In genomic region chr6:167840526-167841179, GRCh38 we compare ENCODE assay signal across 1 cellular context.
A peak's percentile ranks its signal among the peaks of the same experiment; 100 is the strongest.
TF ChIP-seq lines count a peak whose summit lies in the region.

No MANE protein-coding gene starts in this region.

TF ChIP-seq in K562, 482 proteins besides CTCF, POLR2A, EP300 and RAD21 (continued from another document and continues in another):
- TF ChIP-seq REST (CRISPR knock-in tag; IDR thresholded peaks at IDR 0.05; ENCODE audit: low read depth) (no peak), KDM4B (IDR thresholded peaks at IDR 0.05; ENCODE audit: borderline replicate concordance in 2 of 2, low read depth in 1 of 2) (no peak), LEF1 (IDR thresholded peaks at IDR 0.05) (no peak), CBFA2T2 (conservative IDR thresholded peaks at IDR 0.05) (no peak), RBFOX2 (IDR thresholded peaks at IDR 0.05; ENCODE audit: low read depth, low read length) (no peak), ADNP (tag; IDR thresholded peaks at IDR 0.05) (no peak), CHAMP1 (IDR thresholded peaks at IDR 0.05) (no peak), MAFF (IDR thresholded peaks at IDR 0.05; ENCODE audit: low read length) (no peak), ZFP36 (IDR thresholded peaks at IDR 0.05; ENCODE audit: low read depth, low read length, partially characterized antibody) (no peak), ZNF239 (CRISPR knock-in tag; IDR thresholded peaks at IDR 0.05) (no peak), MXI1 (IDR thresholded peaks at IDR 0.05; ENCODE audit: low read depth, low read length) (no peak), TCF7L2 (IDR thresholded peaks at IDR 0.05; ENCODE audit: low read depth, low read length) (no peak), SAFB (IDR thresholded peaks at IDR 0.05; ENCODE audit: borderline replicate concordance, low read depth, low read length) (no peak), NRF1 (conservative IDR thresholded peaks at IDR 0.05 in 1 of 2, IDR thresholded peaks at IDR 0.05 in 1 of 2) (peak; percentile 71 to 76), HMG20A (CRISPR knock-in tag; conservative IDR thresholded peaks at IDR 0.05) (no peak), RAD51 (IDR thresholded peaks at IDR 0.05; ENCODE audit: borderline replicate concordance, low read depth) (no peak), NR2F6 (CRISPR knock-in tag; IDR thresholded peaks at IDR 0.05) (no peak), CREM (IDR thresholded peaks at IDR 0.05; ENCODE audit: low read depth) (peak; percentile 48; the same call in 1 of the 2 replicates), COPS2 (conservative IDR thresholded peaks at IDR 0.05) (no peak), BHLHE40 (IDR thresholded peaks at IDR 0.05; ENCODE audit: low read length) (peak; percentile 89), GATAD2A (IDR thresholded peaks at IDR 0.05) (no peak), RNF2 (IDR thresholded peaks at IDR 0.05) (no peak; the same call in 1 of the 2 replicates), DNMT1 (IDR thresholded peaks at IDR 0.05) (peak; percentile 50; the same call in 1 of the 2 replicates), ZNF583 (CRISPR knock-in tag; IDR thresholded peaks at IDR 0.05) (no peak), RBM25 (IDR thresholded peaks at IDR 0.05; ENCODE audit: low read depth, low read length, severe bottlenecking) (no peak), HDAC6 (IDR thresholded peaks at IDR 0.05; ENCODE audit: low read depth, low read length) (no peak), SMARCE1 (IDR thresholded peaks at IDR 0.05) (peak; percentile 45; the same call in 1 of the 2 replicates), ZNF224 (CRISPR knock-in tag; IDR thresholded peaks at IDR 0.05) (no peak), ZNF174 (CRISPR knock-in tag; IDR thresholded peaks at IDR 0.05) (0 out of 2 replicates have a peak, but pooled peaks have one; percentile 42), GTF2E2 (tag; IDR thresholded peaks at IDR 0.05) (no peak), ZNF12 (CRISPR knock-in tag; IDR thresholded peaks at IDR 0.05) (no peak), XRCC5 (IDR thresholded peaks at IDR 0.05; ENCODE audit: low read depth, low read length) (no peak), TOE1 (IDR thresholded peaks at IDR 0.05; ENCODE audit: borderline replicate concordance) (no peak), TOE1 (CRISPR knock-in tag; IDR thresholded peaks at IDR 0.05; ENCODE audit: borderline replicate concordance, low read depth) (no peak), PHF8 (IDR thresholded peaks at IDR 0.05; ENCODE audit: borderline replicate concordance, low read length) (no peak; the same call in 1 of the 2 replicates), NELFE (IDR thresholded peaks at IDR 0.05; ENCODE audit: insufficient read depth, insufficient read length) (no peak), ZNF668 (CRISPR knock-in tag; IDR thresholded peaks at IDR 0.05) (no peak), ZNF444 (CRISPR knock-in tag; IDR thresholded peaks at IDR 0.05) (no peak), KDM5B (IDR thresholded peaks at IDR 0.05; ENCODE audit: insufficient replicate concordance, low read depth, low read length) (no peak), ZNF197 (CRISPR knock-in tag; IDR thresholded peaks at IDR 0.05; ENCODE audit: low read depth) (no peak), CSDE1 (IDR thresholded peaks at IDR 0.05) (no peak; a peak in 1 of 4 replicates)
- TF ChIP-seq, protein P1, sequence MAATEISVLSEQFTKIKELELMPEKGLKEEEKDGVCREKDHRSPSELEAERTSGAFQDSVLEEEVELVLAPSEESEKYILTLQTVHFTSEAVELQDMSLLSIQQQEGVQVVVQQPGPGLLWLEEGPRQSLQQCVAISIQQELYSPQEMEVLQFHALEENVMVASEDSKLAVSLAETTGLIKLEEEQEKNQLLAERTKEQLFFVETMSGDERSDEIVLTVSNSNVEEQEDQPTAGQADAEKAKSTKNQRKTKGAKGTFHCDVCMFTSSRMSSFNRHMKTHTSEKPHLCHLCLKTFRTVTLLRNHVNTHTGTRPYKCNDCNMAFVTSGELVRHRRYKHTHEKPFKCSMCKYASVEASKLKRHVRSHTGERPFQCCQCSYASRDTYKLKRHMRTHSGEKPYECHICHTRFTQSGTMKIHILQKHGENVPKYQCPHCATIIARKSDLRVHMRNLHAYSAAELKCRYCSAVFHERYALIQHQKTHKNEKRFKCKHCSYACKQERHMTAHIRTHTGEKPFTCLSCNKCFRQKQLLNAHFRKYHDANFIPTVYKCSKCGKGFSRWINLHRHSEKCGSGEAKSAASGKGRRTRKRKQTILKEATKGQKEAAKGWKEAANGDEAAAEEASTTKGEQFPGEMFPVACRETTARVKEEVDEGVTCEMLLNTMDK (IDR thresholded peaks at IDR 0.05; ENCODE audit: borderline replicate concordance, insufficient read depth, low read depth, low read length, poor library complexity, severe bottlenecking): no peak
- TF ChIP-seq, protein P2, sequence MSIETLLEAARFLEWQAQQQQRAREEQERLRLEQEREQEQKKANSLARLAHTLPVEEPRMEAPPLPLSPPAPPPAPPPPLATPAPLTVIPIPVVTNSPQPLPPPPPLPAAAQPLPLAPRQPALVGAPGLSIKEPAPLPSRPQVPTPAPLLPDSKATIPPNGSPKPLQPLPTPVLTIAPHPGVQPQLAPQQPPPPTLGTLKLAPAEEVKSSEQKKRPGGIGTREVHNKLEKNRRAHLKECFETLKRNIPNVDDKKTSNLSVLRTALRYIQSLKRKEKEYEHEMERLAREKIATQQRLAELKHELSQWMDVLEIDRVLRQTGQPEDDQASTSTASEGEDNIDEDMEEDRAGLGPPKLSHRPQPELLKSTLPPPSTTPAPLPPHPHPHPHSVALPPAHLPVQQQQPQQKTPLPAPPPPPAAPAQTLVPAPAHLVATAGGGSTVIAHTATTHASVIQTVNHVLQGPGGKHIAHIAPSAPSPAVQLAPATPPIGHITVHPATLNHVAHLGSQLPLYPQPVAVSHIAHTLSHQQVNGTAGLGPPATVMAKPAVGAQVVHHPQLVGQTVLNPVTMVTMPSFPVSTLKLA (conservative IDR thresholded peaks at IDR 0.05): peak; percentile 52 to 55; a peak in 3 of 4 replicates
- TF ChIP-seq, protein P3, sequence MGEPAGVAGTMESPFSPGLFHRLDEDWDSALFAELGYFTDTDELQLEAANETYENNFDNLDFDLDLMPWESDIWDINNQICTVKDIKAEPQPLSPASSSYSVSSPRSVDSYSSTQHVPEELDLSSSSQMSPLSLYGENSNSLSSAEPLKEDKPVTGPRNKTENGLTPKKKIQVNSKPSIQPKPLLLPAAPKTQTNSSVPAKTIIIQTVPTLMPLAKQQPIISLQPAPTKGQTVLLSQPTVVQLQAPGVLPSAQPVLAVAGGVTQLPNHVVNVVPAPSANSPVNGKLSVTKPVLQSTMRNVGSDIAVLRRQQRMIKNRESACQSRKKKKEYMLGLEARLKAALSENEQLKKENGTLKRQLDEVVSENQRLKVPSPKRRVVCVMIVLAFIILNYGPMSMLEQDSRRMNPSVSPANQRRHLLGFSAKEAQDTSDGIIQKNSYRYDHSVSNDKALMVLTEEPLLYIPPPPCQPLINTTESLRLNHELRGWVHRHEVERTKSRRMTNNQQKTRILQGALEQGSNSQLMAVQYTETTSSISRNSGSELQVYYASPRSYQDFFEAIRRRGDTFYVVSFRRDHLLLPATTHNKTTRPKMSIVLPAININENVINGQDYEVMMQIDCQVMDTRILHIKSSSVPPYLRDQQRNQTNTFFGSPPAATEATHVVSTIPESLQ (CRISPR knock-in tag; IDR thresholded peaks at IDR 0.05): 0 out of 2 replicates have a peak, but pooled peaks have one; percentile 90
- TF ChIP-seq, protein P4, sequence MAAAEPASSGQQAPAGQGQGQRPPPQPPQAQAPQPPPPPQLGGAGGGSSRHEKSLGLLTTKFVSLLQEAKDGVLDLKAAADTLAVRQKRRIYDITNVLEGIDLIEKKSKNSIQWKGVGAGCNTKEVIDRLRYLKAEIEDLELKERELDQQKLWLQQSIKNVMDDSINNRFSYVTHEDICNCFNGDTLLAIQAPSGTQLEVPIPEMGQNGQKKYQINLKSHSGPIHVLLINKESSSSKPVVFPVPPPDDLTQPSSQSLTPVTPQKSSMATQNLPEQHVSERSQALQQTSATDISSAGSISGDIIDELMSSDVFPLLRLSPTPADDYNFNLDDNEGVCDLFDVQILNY (CRISPR knock-in tag; IDR thresholded peaks at IDR 0.05): no peak
- TF ChIP-seq, protein P5, sequence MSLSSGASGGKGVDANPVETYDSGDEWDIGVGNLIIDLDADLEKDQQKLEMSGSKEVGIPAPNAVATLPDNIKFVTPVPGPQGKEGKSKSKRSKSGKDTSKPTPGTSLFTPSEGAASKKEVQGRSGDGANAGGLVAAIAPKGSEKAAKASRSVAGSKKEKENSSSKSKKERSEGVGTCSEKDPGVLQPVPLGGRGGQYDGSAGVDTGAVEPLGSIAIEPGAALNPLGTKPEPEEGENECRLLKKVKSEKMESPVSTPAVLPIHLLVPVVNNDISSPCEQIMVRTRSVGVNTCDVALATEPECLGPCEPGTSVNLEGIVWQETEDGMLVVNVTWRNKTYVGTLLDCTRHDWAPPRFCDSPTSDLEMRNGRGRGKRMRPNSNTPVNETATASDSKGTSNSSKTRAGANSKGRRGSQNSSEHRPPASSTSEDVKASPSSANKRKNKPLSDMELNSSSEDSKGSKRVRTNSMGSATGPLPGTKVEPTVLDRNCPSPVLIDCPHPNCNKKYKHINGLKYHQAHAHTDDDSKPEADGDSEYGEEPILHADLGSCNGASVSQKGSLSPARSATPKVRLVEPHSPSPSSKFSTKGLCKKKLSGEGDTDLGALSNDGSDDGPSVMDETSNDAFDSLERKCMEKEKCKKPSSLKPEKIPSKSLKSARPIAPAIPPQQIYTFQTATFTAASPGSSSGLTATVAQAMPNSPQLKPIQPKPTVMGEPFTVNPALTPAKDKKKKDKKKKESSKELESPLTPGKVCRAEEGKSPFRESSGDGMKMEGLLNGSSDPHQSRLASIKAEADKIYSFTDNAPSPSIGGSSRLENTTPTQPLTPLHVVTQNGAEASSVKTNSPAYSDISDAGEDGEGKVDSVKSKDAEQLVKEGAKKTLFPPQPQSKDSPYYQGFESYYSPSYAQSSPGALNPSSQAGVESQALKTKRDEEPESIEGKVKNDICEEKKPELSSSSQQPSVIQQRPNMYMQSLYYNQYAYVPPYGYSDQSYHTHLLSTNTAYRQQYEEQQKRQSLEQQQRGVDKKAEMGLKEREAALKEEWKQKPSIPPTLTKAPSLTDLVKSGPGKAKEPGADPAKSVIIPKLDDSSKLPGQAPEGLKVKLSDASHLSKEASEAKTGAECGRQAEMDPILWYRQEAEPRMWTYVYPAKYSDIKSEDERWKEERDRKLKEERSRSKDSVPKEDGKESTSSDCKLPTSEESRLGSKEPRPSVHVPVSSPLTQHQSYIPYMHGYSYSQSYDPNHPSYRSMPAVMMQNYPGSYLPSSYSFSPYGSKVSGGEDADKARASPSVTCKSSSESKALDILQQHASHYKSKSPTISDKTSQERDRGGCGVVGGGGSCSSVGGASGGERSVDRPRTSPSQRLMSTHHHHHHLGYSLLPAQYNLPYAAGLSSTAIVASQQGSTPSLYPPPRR (CRISPR knock-in tag; IDR thresholded peaks at IDR 0.05; ENCODE audit: borderline replicate concordance): no peak
- TF ChIP-seq, protein P6, sequence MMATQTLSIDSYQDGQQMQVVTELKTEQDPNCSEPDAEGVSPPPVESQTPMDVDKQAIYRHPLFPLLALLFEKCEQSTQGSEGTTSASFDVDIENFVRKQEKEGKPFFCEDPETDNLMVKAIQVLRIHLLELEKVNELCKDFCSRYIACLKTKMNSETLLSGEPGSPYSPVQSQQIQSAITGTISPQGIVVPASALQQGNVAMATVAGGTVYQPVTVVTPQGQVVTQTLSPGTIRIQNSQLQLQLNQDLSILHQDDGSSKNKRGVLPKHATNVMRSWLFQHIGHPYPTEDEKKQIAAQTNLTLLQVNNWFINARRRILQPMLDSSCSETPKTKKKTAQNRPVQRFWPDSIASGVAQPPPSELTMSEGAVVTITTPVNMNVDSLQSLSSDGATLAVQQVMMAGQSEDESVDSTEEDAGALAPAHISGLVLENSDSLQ (IDR thresholded peaks at IDR 0.05): peak; percentile 72
- TF ChIP-seq, protein P7, sequence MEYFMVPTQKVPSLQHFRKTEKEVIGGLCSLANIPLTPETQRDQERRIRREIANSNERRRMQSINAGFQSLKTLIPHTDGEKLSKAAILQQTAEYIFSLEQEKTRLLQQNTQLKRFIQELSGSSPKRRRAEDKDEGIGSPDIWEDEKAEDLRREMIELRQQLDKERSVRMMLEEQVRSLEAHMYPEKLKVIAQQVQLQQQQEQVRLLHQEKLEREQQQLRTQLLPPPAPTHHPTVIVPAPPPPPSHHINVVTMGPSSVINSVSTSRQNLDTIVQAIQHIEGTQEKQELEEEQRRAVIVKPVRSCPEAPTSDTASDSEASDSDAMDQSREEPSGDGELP (CRISPR knock-in tag; IDR thresholded peaks at IDR 0.05; ENCODE audit: borderline replicate concordance): peak; percentile 17; the same call in 1 of the 2 replicates
